ENCODE assay signal across 11 cellular contexts in genomic region chr3:12308517-12308916, GRCh38. TPM values are rescaled to one million over a fixed set of nuclear protein-coding genes. Genes with fewer than 3 reads are reported as not detected.
A peak's percentile ranks its signal among the peaks of the same experiment; 100 is the strongest.
DNase-seq lines count a peak whose midpoint lies in the region; ATAC-seq and TF ChIP-seq lines count a peak whose summit lies in the region.
"Had no signal": no experiment of that assay in that cellular context is flagged by ENCODE, and none has a peak within 500 bp of the region (broad histone marks: within the 10 kb centered on the region; RNA-seq: fewer than 3 reads in every experiment).

No MANE protein-coding gene starts in this region.

- intact Hi-C loops in left lung (cut with DNase I) = no loop called here

- no peaks in the 10 kb centered on the region for H3K9me3 ChIP-seq in left lung

- peaks cover 0 to 11% of the 10 kb centered on the region in 2 donors for H3K4me1 ChIP-seq in left lung

- DNase-seq in AG09309 (ENCODE audit: low read depth) (peak; percentile 48), HT-29 (ENCODE audit: low spot score) (peak; percentile 56), astrocyte of the spinal cord (ENCODE audit: low read depth, low spot score) (peak; percentile 91), left lung (no peak), caudate nucleus (lab: John Stamatoyannopoulos, UW) (no peak), NCI-H1105 treated with DMSO at 0.1 percent for 48 hours (lab: John Stamatoyannopoulos, UW) (no peak), T1000 (lab: John Stamatoyannopoulos, UW) (no peak), SK-N-DZ (ENCODE audit: low spot score) (no peak)
- DNase-seq: GOT3, nucleus accumbens had no signal

- no peaks in the 10 kb centered on the region for H3K27me3 ChIP-seq in left lung

- H3K4me3 ChIP-seq in AG09309 (ENCODE audit: control insufficient read depth, low read depth, low read length) (no peak overlapping the region), astrocyte of the spinal cord (ENCODE audit: low read depth, low read length) (no peak overlapping the region), left lung (no peak overlapping the region)
- H3K4me3 ChIP-seq: cardiac muscle cell had no signal

- H3K36me3 ChIP-seq in left lung = no peaks in the 10 kb centered on the region
- H3K36me3 ChIP-seq: cardiac muscle cell had no signal

- ATAC-seq in left lung = peak; percentile 68

- no peak for TF ChIP-seq CTCF in AG09309 (IDR thresholded peaks at IDR 0.05; ENCODE audit: control insufficient read depth, insufficient read depth, low read depth, low read length, missing control alignments)
- no peak for TF ChIP-seq CTCF in astrocyte of the spinal cord (IDR thresholded peaks at IDR 0.05; ENCODE audit: low read depth, low read length)
- TF ChIP-seq CTCF in left lung (IDR thresholded peaks at IDR 0.05) = no peak

- in situ Hi-C loops in astrocyte of the spinal cord (cut with HindIII; ENCODE audit: low sequenced_read_pairs) = no loop called here

- H3K27ac ChIP-seq in left lung (no peak overlapping the region), caudate nucleus (ENCODE audit: low read depth, low read length) (no peak overlapping the region)
- H3K27ac ChIP-seq: cardiac muscle cell had no signal

RNA-seq across cellular contexts. Expression of gene PPARG, which starts 19.6 kb away (rescaled TPM):
- 60.2 and 64.8 TPM in 2 replicates for total RNA-seq in HT-29 (2014; rRNA removed; shearing (Covaris generic))
- 10 to 100 TPM; 39.6 to 52.0 TPM for total RNA-seq in left lung
- polyA plus RNA-seq in SK-N-DZ (2014; cell fraction: cytosol; rRNA removed) = 3.7 and 5.1 TPM in 2 replicates
- 3.0 and 3.2 TPM in 2 replicates for polyA plus RNA-seq in SK-N-DZ (2014; cell fraction: nucleus; rRNA removed)

Comparison
In these comparisons a context has a peak if more than half of its experiments do, and no peak if none do; other contexts are left out.
1. DNase-seq: peak in AG09309 (single experiment), HT-29 (single experiment) and astrocyte of the spinal cord (single experiment); none in left lung (0 of 2), caudate nucleus (0 of 61), NCI-H1105 treated with DMSO at 0.1 percent for 48 hours (single experiment), T1000 (single experiment) and SK-N-DZ (single experiment).